Comparison of ENCODE assay signal across 17 cellular contexts in the genomic region with DNA sequence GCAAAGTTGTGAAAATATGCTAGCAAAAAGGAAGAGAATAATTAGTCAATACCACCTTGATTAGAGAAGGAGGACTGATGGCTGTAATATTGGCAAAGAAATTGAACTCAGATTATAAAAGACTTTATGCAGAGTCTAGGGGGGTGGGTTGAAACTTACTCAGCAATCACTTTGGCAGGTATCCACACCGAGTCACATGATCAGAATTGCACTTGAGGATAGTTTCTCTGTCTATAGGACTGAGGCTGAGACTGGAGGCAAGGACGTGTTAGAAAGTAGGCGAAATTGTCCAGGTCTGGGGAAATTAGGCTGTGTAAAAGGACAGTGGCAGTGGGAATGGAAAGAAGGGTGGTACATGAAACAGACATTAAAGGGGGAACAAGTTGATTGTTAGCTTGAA.
DNase-seq lines count a peak whose midpoint lies in the region; ATAC-seq, FAIRE-seq and TF ChIP-seq lines count a peak whose summit lies in the region.
"Had no signal": no experiment of that assay in that cellular context is flagged by ENCODE, and none has a peak within 500 bp of the region (broad histone marks: within the 10 kb centered on the region; RNA-seq: fewer than 3 reads in every experiment).

No MANE protein-coding gene starts in this region.

- H2BK12ac ChIP-seq in H1 (ENCODE audit: low read depth, low read length): no peak overlapping the region

- H3K79me1 ChIP-seq in IMR-90 (ENCODE audit: low read depth in 1 of 2, low read length in 2 of 2) (0 out of 4 replicates have a peak, but pooled peaks cover 0 to 3% of the 10 kb centered on the region in 2 experiments), H1 (ENCODE audit: low read depth, low read length) (no peaks in the 10 kb centered on the region)

- H2AFZ ChIP-seq in IMR-90 (replicated peaks; ENCODE audit: low read length, poor library complexity): no peak overlapping the region
- 0 out of 2 replicates have a peak overlapping the region, but pooled peaks have one; percentile 56 for H2AFZ ChIP-seq in H1 (ENCODE audit: low read length)
- peak overlapping the region; percentile 9 for H2AFZ ChIP-seq in neural progenitor cell (replicated peaks)

- no peak for TF ChIP-seq POLR2A in IMR-90 (IDR thresholded peaks at IDR 0.05; ENCODE audit: low read depth, low read length)
- TF ChIP-seq POLR2A in H1 (IDR thresholded peaks at IDR 0.05; ENCODE audit: control extremely low read depth in 1 of 2, low read depth in 2 of 2, low read length in 2 of 2): no peak

- H4K8ac ChIP-seq in IMR-90 (ENCODE audit: low read depth in 2 of 2, low read length in 2 of 2) (peak overlapping the region in 1 of 2 experiments; percentile 18; a peak in 1 of 4 replicates), H1 (ENCODE audit: extremely low read depth, insufficient read depth, low read length) (no peak overlapping the region)

- in situ Hi-C loops in IMR-90 (cut with MboI; ENCODE audit: low sequenced_read_pairs): no loop called here

- no peaks in the 10 kb centered on the region for H3K9me3 Mint-ChIP-seq in memory B cell
- no peaks in the 10 kb centered on the region for H3K9me3 Mint-ChIP-seq in neural progenitor cell
- H3K9me3 Mint-ChIP-seq: CD4-positive, alpha-beta T cell; IgD-negative memory B cell had no signal

- DNase-seq in IMR-90: no peak
- no peak for DNase-seq in H1 (ENCODE audit: low read depth in 1 of 2, low spot score in 2 of 2)
- no peak for DNase-seq in memory B cell (ENCODE audit: low spot score in 2 of 2)
- no peak for DNase-seq in neural progenitor cell (ENCODE audit: low spot score)
- no peak for DNase-seq in cerebellum (ENCODE audit: low spot score)
- DNase-seq in stimulated activated CD4-positive, alpha-beta T cell treated with anti-CD3 and anti-CD28 coated beads, Interleukin-4, amount 100 ng/mL, for 4 hours: no peak
- DNase-seq in AG08395 (ENCODE audit: low spot score): no peak
- DNase-seq in urothelium cell line (ENCODE audit: low spot score): no peak
- DNase-seq: ACHN; C1 segment of cervical spinal cord; CD4-positive, alpha-beta T cell; DND-41; GDM1 had no signal

- H3K4me3 ChIP-seq in IMR-90 (ENCODE audit: insufficient read depth, low read depth, low read length): no peak overlapping the region
- H3K4me3 ChIP-seq in H1 (ENCODE audit: extremely low read depth in 1 of 4, insufficient read depth in 2 of 4, low read depth in 3 of 4, low read length in 4 of 4): no peak overlapping the region
- H3K4me3 ChIP-seq in neural progenitor cell: no peak overlapping the region

- H3K4me1 Mint-ChIP-seq in memory B cell (peaks cover 19% of the 10 kb centered on the region), neural progenitor cell (no peaks in the 10 kb centered on the region)

- H4K91ac ChIP-seq in IMR-90 (ENCODE audit: insufficient read depth, low read depth, low read length) (peak overlapping the region; percentile 8; the same call in 1 of the 2 replicates), H1 (replicated peaks; ENCODE audit: insufficient read length, low read length) (no peak overlapping the region)

- H2BK15ac ChIP-seq in IMR-90 (ENCODE audit: low read depth, low read length) (peak overlapping the region; percentile 24; the same call in 2 of the 3 replicates), H1 (ENCODE audit: low read length) (no peak overlapping the region)

- H3K9me3 ChIP-seq in IMR-90 (ENCODE audit: control insufficient read depth, insufficient read depth, low read length) (no peaks in the 10 kb centered on the region), H1 (ENCODE audit: insufficient read depth in 2 of 2, low read depth in 1 of 2, low read length in 1 of 2) (no peaks in the 10 kb centered on the region), neural progenitor cell (ENCODE audit: low read depth) (no peaks in the 10 kb centered on the region)

- no peaks in the 10 kb centered on the region for H3K79me2 ChIP-seq in H1 (ENCODE audit: control insufficient read depth in 1 of 2, insufficient read depth in 2 of 2, low read length in 2 of 2)
- no peaks in the 10 kb centered on the region for H3K79me2 ChIP-seq in neural progenitor cell (ENCODE audit: low read depth)

- intact Hi-C loops in IMR-90 (cut with micrococcal nuclease): no loop called here

- dilution Hi-C loops in IMR-90 (cut with HindIII; ENCODE audit: low sequenced_read_pairs, unreplicated experiment): no loop called here

- H3K56ac ChIP-seq in IMR-90 (ENCODE audit: extremely low read depth, insufficient read depth, low read length) (no peak overlapping the region), H1 (replicated peaks; ENCODE audit: insufficient read length, low read depth, low read length) (no peak overlapping the region)

- H3K18ac ChIP-seq in IMR-90 (ENCODE audit: low read depth, low read length): no peak overlapping the region
- H3K18ac ChIP-seq in H1 (ENCODE audit: extremely low read depth, low read length): no peak overlapping the region

- no peaks in the 10 kb centered on the region for H3K23me2 ChIP-seq in H1 (ENCODE audit: low read depth, low read length)

- H3K27ac Mint-ChIP-seq in memory B cell: peak overlapping the region; percentile 12
- no peak overlapping the region for H3K27ac Mint-ChIP-seq in neural progenitor cell
- H3K27ac Mint-ChIP-seq: B cell; CD4-positive, alpha-beta T cell; IgD-negative memory B cell had no signal

- H4K20me1 ChIP-seq in IMR-90 (ENCODE audit: insufficient read depth, low read length) (no peaks in the 10 kb centered on the region; the same call in 1 of the 2 replicates), H1 (replicated peaks in 1 of 2; ENCODE audit: control insufficient read depth in 1 of 2, insufficient read depth in 2 of 2, low read length in 2 of 2) (no peaks in the 10 kb centered on the region), neural progenitor cell (ENCODE audit: low read depth) (no peaks in the 10 kb centered on the region)

- no peak for TF ChIP-seq CTCF in IMR-90 (conservative IDR thresholded peaks at IDR 0.05; ENCODE audit: low read depth, low read length)
- no peak for TF ChIP-seq CTCF in H1 (IDR thresholded peaks at IDR 0.05; ENCODE audit: control extremely low read depth in 1 of 3, insufficient read depth in 1 of 3, low read depth in 1 of 3, low read length in 3 of 3)
- TF ChIP-seq CTCF in neural progenitor cell (IDR thresholded peaks at IDR 0.05): no peak

- H2BK120ac ChIP-seq in IMR-90 (ENCODE audit: low read depth, low read length) (peak overlapping the region; percentile 20; the same call in 1 of the 2 replicates), H1 (replicated peaks; ENCODE audit: low read depth, low read length) (no peak overlapping the region)

- no peak for TF ChIP-seq EP300 in H1 (IDR thresholded peaks at IDR 0.05; ENCODE audit: borderline replicate concordance in 1 of 2, low read depth in 2 of 2, low read length in 2 of 2)

- no peak for FAIRE-seq in H1 (lab: Jason Lieb, UNC)
- no peak for FAIRE-seq in urothelium cell line (lab: Jason Lieb, UNC)
- FAIRE-seq: GM12892, H54 had no signal

- peaks cover 13% of the 10 kb centered on the region for H3K4me1 ChIP-seq in IMR-90 (ENCODE audit: control insufficient read depth, insufficient read depth, low read length)
- H3K4me1 ChIP-seq in H1 (replicated peaks in 1 of 4; ENCODE audit: control insufficient read depth in 3 of 4, insufficient read depth in 4 of 4, low read length in 3 of 4): 0 out of 7 replicates have a peak, but pooled peaks cover 0 to 3% (median 0%) of the 10 kb centered on the region in 4 experiments
- H3K4me1 ChIP-seq in neural progenitor cell: peaks cover 5% of the 10 kb centered on the region

- H3K9me1 ChIP-seq in IMR-90 (ENCODE audit: insufficient read depth, low read length): peaks cover 3% of the 10 kb centered on the region; the same call in 1 of the 2 replicates

- H2BK5ac ChIP-seq in IMR-90 (ENCODE audit: low read depth, low read length, poor library complexity, severe bottlenecking) (no peak overlapping the region), H1 (ENCODE audit: low read depth, low read length) (no peak overlapping the region)

- peaks cover 24% of the 10 kb centered on the region for H3K36me3 Mint-ChIP-seq in memory B cell
- no peaks in the 10 kb centered on the region for H3K36me3 Mint-ChIP-seq in neural progenitor cell

- H3K9ac ChIP-seq in IMR-90 (ENCODE audit: low read depth, low read length): no peak overlapping the region
- no peak overlapping the region for H3K9ac ChIP-seq in H1 (replicated peaks in 1 of 4; ENCODE audit: extremely low read depth in 1 of 4, low read depth in 3 of 4, low read length in 3 of 4)
- no peak overlapping the region for H3K9ac ChIP-seq in neural progenitor cell

- ATAC-seq in IMR-90 (ENCODE audit: low read depth): no peak
- ATAC-seq in memory B cell (ENCODE audit: low read depth): no peak

- BruUV-seq in IMR-90 (replicated peaks; lab: Mats Ljungman, UMichigan): no TSS peak

- no peaks in the 10 kb centered on the region for H3K27me3 ChIP-seq in IMR-90 (ENCODE audit: control insufficient read depth, insufficient read depth, low read length)
- no peaks in the 10 kb centered on the region for H3K27me3 ChIP-seq in H1 (replicated peaks in 1 of 4; ENCODE audit: control insufficient read depth in 3 of 4, extremely low read depth in 1 of 4, insufficient read depth in 3 of 4, low read length in 3 of 4)
- no peaks in the 10 kb centered on the region for H3K27me3 ChIP-seq in neural progenitor cell

- no peak overlapping the region; the same call in 1 of the 2 replicates for H3K23ac ChIP-seq in IMR-90 (ENCODE audit: low read depth, low read length)
- H3K23ac ChIP-seq in H1 (ENCODE audit: insufficient read length): no peak overlapping the region

- H4K5ac ChIP-seq in IMR-90 (ENCODE audit: low read depth, low read length) (no peak overlapping the region; the same call in 1 of the 2 replicates), H1 (ENCODE audit: insufficient read length, low read depth, low read length) (no peak overlapping the region)

- peak overlapping the region; percentile 54; the same call in 1 of the 2 replicates for H2AK5ac ChIP-seq in IMR-90 (ENCODE audit: low read depth, low read length)
- no peak overlapping the region for H2AK5ac ChIP-seq in H1 (ENCODE audit: low read depth, low read length)

- CTCF ChIA-PET in IMR-90 (lab: Yijun Ruan, JAX) (interaction anchor here (1.0 kb wide), 1 partner anchor 37 kb away, joined by 5 read pairs; no protein-coding TSS in a partner anchor), H1 (lab: Charles Lee; ENCODE audit: partially characterized antibody) (interaction anchor here (1.2 kb wide), 1 partner anchor 13 kb away, joined by 3 read pairs; no protein-coding TSS in a partner anchor)

- H3K4me3 Mint-ChIP-seq in memory B cell (no peak overlapping the region), neural progenitor cell (no peak overlapping the region)
- H3K4me3 Mint-ChIP-seq: B cell; CD4-positive, alpha-beta T cell; IgD-negative memory B cell had no signal

- H3K27me3 Mint-ChIP-seq in memory B cell (no peaks in the 10 kb centered on the region), neural progenitor cell (ENCODE audit: insufficient read depth, low read depth) (peaks cover 2% of the 10 kb centered on the region)
- H3K27me3 Mint-ChIP-seq: B cell; CD4-positive, alpha-beta T cell; IgD-negative memory B cell had no signal

- 100% methylated on average over 2 of the region's 3 CpGs; no CpG with 5 or more reads in 1 of the 2 experiments for WGBS in IMR-90 (ENCODE audit: extremely low coverage in 2 of 2, insufficient read length in 1 of 2), 2 experiments
- whole genome bisulfite sequencing in H1 (ENCODE audit: extremely low coverage in 1 of 2, insufficient coverage in 1 of 2, insufficient read length in 1 of 2, insufficient replicate concordance in 2 of 2, low coverage in 1 of 2, low lambda C conversion rate in 2 of 2, missing lambda C conversion rate in 1 of 2), 2 experiments: 85% methylated on average over 3 of the region's 3 CpGs; no CpG with 5 or more reads in 1 of the 2 experiments

- H3K4me2 ChIP-seq in IMR-90 (ENCODE audit: low read depth, low read length) (no peak overlapping the region), H1 (ENCODE audit: insufficient read depth in 1 of 2, low read depth in 2 of 2, low read length in 2 of 2) (no peak overlapping the region), neural progenitor cell (no peak overlapping the region)

- H2AK9ac ChIP-seq in IMR-90 (replicated peaks; ENCODE audit: low read depth, low read length, poor library complexity): no peak overlapping the region

- peak overlapping the region; percentile 8; the same call in 1 of the 2 replicates for H2BK20ac ChIP-seq in IMR-90 (ENCODE audit: low read depth, low read length)
- no peak overlapping the region for H2BK20ac ChIP-seq in H1 (ENCODE audit: low read length)

- H3K4ac ChIP-seq in IMR-90 (ENCODE audit: low read depth, low read length) (peak overlapping the region; percentile 11; the same call in 1 of the 2 replicates), H1 (replicated peaks; ENCODE audit: insufficient read length, low read depth, low read length) (no peak overlapping the region)

- TF ChIP-seq RAD21 in IMR-90 (IDR thresholded peaks at IDR 0.05; ENCODE audit: low read length) (no peak), H1 (IDR thresholded peaks at IDR 0.05 in 1 of 2, conservative IDR thresholded peaks at IDR 0.05 in 1 of 2; ENCODE audit: low read depth in 2 of 2, low read length in 2 of 2) (no peak)

- H3K14ac ChIP-seq in IMR-90 (replicated peaks; ENCODE audit: low read depth, low read length) (no peak overlapping the region), H1 (ENCODE audit: insufficient read length) (no peak overlapping the region)

- POLR2A ChIA-PET in IMR-90 (lab: Charles Lee; ENCODE audit: unreplicated experiment) (no interaction called here), H1 (lab: Charles Lee; ENCODE audit: partially characterized antibody) (no interaction called here)

- H3K36me3 ChIP-seq in IMR-90 (ENCODE audit: control insufficient read depth, insufficient read depth, low read length): no peaks in the 10 kb centered on the region
- H3K36me3 ChIP-seq in H1 (ENCODE audit: control insufficient read depth in 2 of 4, insufficient read depth in 4 of 4, low read length in 3 of 4): no peaks in the 10 kb centered on the region
- H3K36me3 ChIP-seq in neural progenitor cell: no peaks in the 10 kb centered on the region

- no peaks in the 10 kb centered on the region for H3F3A ChIP-seq in neural progenitor cell (ENCODE audit: low read depth)

- H3K27ac ChIP-seq in IMR-90 (ENCODE audit: insufficient read depth, low read length) (no peak overlapping the region), H1 (ENCODE audit: low read depth, low read length) (no peak overlapping the region), neural progenitor cell (no peak overlapping the region)
